Comparison of ENCODE assay signal across 9 cellular contexts in the genomic region with DNA sequence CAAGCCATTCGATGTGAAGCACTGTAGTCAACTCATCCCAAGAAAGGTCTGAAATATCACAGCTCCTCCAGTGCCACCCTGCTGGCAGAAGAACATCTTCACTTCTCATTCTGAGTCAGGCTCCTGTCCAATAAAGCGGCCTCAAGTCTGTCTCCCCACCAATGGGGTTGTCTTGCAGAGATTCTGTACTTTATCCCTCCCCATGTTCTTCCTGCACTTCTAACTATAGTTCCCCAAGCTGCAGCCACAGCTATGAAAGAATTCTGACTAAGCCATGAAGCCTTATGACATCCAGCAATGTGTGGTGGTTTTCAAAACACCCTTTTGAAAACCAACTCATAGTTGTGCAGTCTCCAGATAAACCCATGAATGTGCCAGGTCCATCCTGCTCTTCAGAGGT. TPM values are rescaled to one million over a fixed set of nuclear protein-coding genes. Genes with fewer than 3 reads are reported as not detected.
DNase-seq lines count a peak whose midpoint lies in the region; ATAC-seq and TF ChIP-seq lines count a peak whose summit lies in the region.
"Had no signal": no experiment of that assay in that cellular context is flagged by ENCODE, and none has a peak within 500 bp of the region (broad histone marks: within the 10 kb centered on the region; RNA-seq: fewer than 3 reads in every experiment).

No MANE protein-coding gene starts in this region.

- H3K9me3 ChIP-seq in esophagus muscularis mucosa (no peaks in the 10 kb centered on the region), osteoblast (ENCODE audit: low read depth, low read length) (no peaks in the 10 kb centered on the region)

- no peak for TF ChIP-seq POLR2A in esophagus muscularis mucosa (IDR thresholded peaks at IDR 0.05; ENCODE audit: low read depth)

- TF ChIP-seq EP300 in esophagus muscularis mucosa (IDR thresholded peaks at IDR 0.05) = no peak

- H3K27ac ChIP-seq in esophagus muscularis mucosa (replicated peaks in 1 of 4) = peak overlapping the region in 1 of 4 donors; percentile 40
- peak overlapping the region; percentile 95 for H3K27ac ChIP-seq in osteoblast (ENCODE audit: low read depth, low read length)

- peak; percentile 72 for DNase-seq in ELR (ENCODE audit: low read depth)
- DNase-seq in MV-4-11 (lab: John Stamatoyannopoulos, UW) = peak; percentile 89
- DNase-seq in esophagus muscularis mucosa (ENCODE audit: extremely low spot score) = peak; percentile 72
- DNase-seq in osteoblast (ENCODE audit: insufficient read length, low spot score, missing footprints) = peak; percentile 94
- no peak for DNase-seq in cerebellar cortex (ENCODE audit: low spot score)
- no peak for DNase-seq in NCI-H82 (lab: John Stamatoyannopoulos, UW)
- DNase-seq: KG1 had no signal

- peaks cover 0 to 35% (median 18%) of the 10 kb centered on the region in 4 donors for H3K36me3 ChIP-seq in esophagus muscularis mucosa
- H3K36me3 ChIP-seq in osteoblast (ENCODE audit: insufficient read depth, low read length) = peaks cover 26% of the 10 kb centered on the region

- H3K4me3 ChIP-seq in esophagus muscularis mucosa = no peak overlapping the region
- no peak overlapping the region for H3K4me3 ChIP-seq in osteoblast (ENCODE audit: insufficient read depth, low read length)

- intact Hi-C loops in esophagus muscularis mucosa (cut with DNase I) = no loop called here

- H3K4me1 ChIP-seq in esophagus muscularis mucosa = peaks cover 78 to 83% (median 79%) of the 10 kb centered on the region in 4 donors
- peaks cover 58% of the 10 kb centered on the region for H3K4me1 ChIP-seq in osteoblast (ENCODE audit: insufficient read depth, low read length)

- H3K27me3 ChIP-seq in esophagus muscularis mucosa (no peaks in the 10 kb centered on the region), osteoblast (ENCODE audit: insufficient read depth, low read length) (no peaks in the 10 kb centered on the region)

- 80% methylated on average over 2 of the region's 2 CpGs for WGBS in esophagus muscularis mucosa

- H3K4me2 ChIP-seq in osteoblast (ENCODE audit: insufficient read depth, low read length) = peak overlapping the region; percentile 70

- H4K20me1 ChIP-seq in osteoblast (ENCODE audit: insufficient read depth, low read length) = peaks cover 80% of the 10 kb centered on the region

- ATAC-seq in HG02798 (IDR thresholded peaks at IDR 0.05; ENCODE audit: poor library complexity, unreplicated experiment) (no peak), HG03175 (IDR thresholded peaks at IDR 0.05; ENCODE audit: unreplicated experiment) (no peak)

- no peak overlapping the region for H2AFZ ChIP-seq in osteoblast (ENCODE audit: low read length)

- TF ChIP-seq CTCF in esophagus muscularis mucosa (IDR thresholded peaks at IDR 0.05) (no peak), osteoblast (IDR thresholded peaks at IDR 0.05; ENCODE audit: extremely low read depth, low read depth, low read length) (no peak)

- H3K79me2 ChIP-seq in osteoblast (ENCODE audit: insufficient read depth, low read length) = peaks cover 96% of the 10 kb centered on the region

RNA-seq across cellular contexts. Expression of a gene that starts 6.8 kb away (rescaled TPM):
- total RNA-seq in esophagus muscularis mucosa (100 to 1,000 TPM; 144 to 152 (median 149) TPM), osteoblast (150 and 162 TPM in 2 replicates)

RNA-seq across cellular contexts. Expression of a gene that starts 54.9 kb away (rescaled TPM):
- total RNA-seq in esophagus muscularis mucosa = under 1 TPM in 1 of 4 donors, not detected in 3; 0.26 TPM
- total RNA-seq in osteoblast = not detected in 2 replicates

RNA-seq across cellular contexts. Expression of a gene that starts 59.9 kb away (rescaled TPM):
- total RNA-seq in esophagus muscularis mucosa (not detected), osteoblast (not detected in 2 replicates)

Comparison
In these comparisons a context has a peak if more than half of its experiments do, and no peak if none do; other contexts are left out.
1. DNase-seq: peak in ELR (single experiment), MV-4-11 (single experiment), esophagus muscularis mucosa (single experiment) and osteoblast (single experiment); none in cerebellar cortex (single experiment) and NCI-H82 (single experiment).